10 cellular contexts compared by ENCODE assay signal in the genomic region with DNA sequence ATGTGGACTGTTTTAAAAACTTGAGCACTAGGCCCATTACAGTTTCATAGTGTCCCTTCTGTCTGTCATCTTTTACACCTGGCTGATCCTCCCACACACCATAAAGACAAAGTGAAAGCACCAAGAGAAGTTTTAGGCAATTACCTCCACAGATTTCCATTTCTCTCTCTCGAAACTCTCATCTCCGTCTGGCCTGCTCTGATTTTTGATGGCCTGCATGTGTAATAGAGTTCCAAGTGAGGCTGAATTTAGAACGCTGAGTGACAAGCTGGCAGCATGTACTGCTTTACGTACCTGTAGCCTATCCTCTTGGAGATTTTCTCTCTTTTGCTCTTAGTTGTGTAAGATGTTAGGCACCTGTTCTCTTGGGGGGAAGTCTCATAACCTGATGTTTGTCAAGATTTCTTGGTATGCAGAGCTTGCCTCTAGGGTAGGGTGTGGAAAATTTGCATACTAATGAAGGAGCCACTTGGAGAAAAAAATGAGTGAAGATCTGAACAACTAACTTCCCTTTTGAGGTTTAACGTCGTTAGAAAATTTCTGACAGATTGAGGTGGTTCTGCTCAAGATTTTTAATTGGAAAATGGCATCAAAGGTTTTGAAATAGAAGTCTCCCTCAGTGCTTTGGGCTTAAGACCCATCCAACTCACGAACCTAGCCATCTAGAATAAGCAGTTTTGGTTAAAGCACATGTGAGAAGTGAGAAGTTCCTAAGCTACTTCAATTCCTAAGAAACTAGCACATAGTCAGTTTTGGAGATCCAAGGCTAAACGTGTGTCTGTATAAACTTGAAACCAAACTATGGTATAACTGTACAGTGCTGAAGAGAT. TPM values are rescaled to one million over a fixed set of nuclear protein-coding genes. Genes with fewer than 3 reads are reported as not detected.
DNase-seq lines count a peak whose midpoint lies in the region; ATAC-seq and TF ChIP-seq lines count a peak whose summit lies in the region.
"Had no signal": no experiment of that assay in that cellular context is flagged by ENCODE, and none has a peak within 500 bp of the region (broad histone marks: within the 10 kb centered on the region; RNA-seq: fewer than 3 reads in every experiment).

No MANE protein-coding gene starts in this region.

- H3K27ac Mint-ChIP-seq in T-cell: peak overlapping the region; percentile 10 to 91

- H3K27me3 Mint-ChIP-seq in T-cell: no peaks in the 10 kb centered on the region

- peaks cover 4 to 14% (median 4%) of the 10 kb centered on the region in 3 donors for H3K9me3 Mint-ChIP-seq in T-cell

- CTCF ChIA-PET in T-cell (lab: Charles Lee): no interaction called here

- H3K9me3 ChIP-seq in DND-41 (ENCODE audit: insufficient read depth, low read length, severe bottlenecking): no peaks in the 10 kb centered on the region

- no peak overlapping the region for H3K9ac ChIP-seq in DND-41 (ENCODE audit: low read depth, low read length)

- peak; percentile 39 for ATAC-seq in DND-41 (ENCODE audit: insufficient read depth, low read depth)
- ATAC-seq in GM19328 (IDR thresholded peaks at IDR 0.05; ENCODE audit: unreplicated experiment): peak; percentile 75
- peak; percentile 75 for ATAC-seq in HG03066 (IDR thresholded peaks at IDR 0.05; ENCODE audit: low read depth, unreplicated experiment)
- ATAC-seq in T-cell (replicated peaks in 1 of 4): peak in 2 of 4 experiments; percentile 54 to 81
- ATAC-seq in left colon: no peak

- H3K36me3 ChIP-seq in DND-41 (ENCODE audit: insufficient read depth, low read length): no peaks in the 10 kb centered on the region

- no peaks in the 10 kb centered on the region for H3K36me3 Mint-ChIP-seq in T-cell

- intact Hi-C loops in left colon (cut with DNase I, micrococcal nuclease): no loop called here

- no peaks in the 10 kb centered on the region for H3K27me3 ChIP-seq in DND-41 (ENCODE audit: insufficient read depth, low read length, poor library complexity)

- H4K20me1 ChIP-seq in DND-41 (ENCODE audit: insufficient read depth, low read length): no peaks in the 10 kb centered on the region

- no peak for TF ChIP-seq CTCF in DND-41 (IDR thresholded peaks at IDR 0.05; ENCODE audit: borderline replicate concordance, extremely low read depth, low read length, poor library complexity, severe bottlenecking)

- no peak overlapping the region for H3K27ac ChIP-seq in DND-41 (ENCODE audit: low read length)

- DNase-seq in DND-41 (no peak), T-cell (no peak), left colon (no peak), dedifferentiated amniotic fluid mesenchymal stem cell (ENCODE audit: extremely low spot score) (no peak), GOT3 (lab: John Stamatoyannopoulos, UW) (no peak), NCI-H1417 treated with DMSO at 0.1 percent for 48 hours (lab: John Stamatoyannopoulos, UW) (no peak)
- DNase-seq: islet precursor cell, NCI-H446 treated with DMSO at 0.1 percent for 48 hours had no signal

- peaks cover 10 to 18% (median 15%) of the 10 kb centered on the region in 3 donors for H3K4me1 Mint-ChIP-seq in T-cell

- no peak overlapping the region for H3K4me2 ChIP-seq in DND-41 (ENCODE audit: insufficient read depth, low read length)

- POLR2A ChIA-PET in T-cell (lab: Charles Lee): interaction anchor here (0.5 to 0.6 kb wide), 2 partner anchors 362 to 485 kb away, joined by 3 read pairs; no protein-coding TSS in a partner anchor

- no peak overlapping the region for H3K4me3 ChIP-seq in DND-41 (ENCODE audit: low read depth in 1 of 2, low read length in 2 of 2)

- peak overlapping the region; percentile 42 to 55 (median 51) for H3K4me3 Mint-ChIP-seq in T-cell

- no peak overlapping the region for H2AFZ ChIP-seq in DND-41 (ENCODE audit: low read depth, low read length)

- no peaks in the 10 kb centered on the region for H3K4me1 ChIP-seq in DND-41 (ENCODE audit: insufficient read depth, low read length)

- no peaks in the 10 kb centered on the region for H3K79me2 ChIP-seq in DND-41 (ENCODE audit: insufficient read depth, low read length)

RNA-seq across cellular contexts. Expression of a gene that starts 57.6 kb away (rescaled TPM):
- total RNA-seq in T-cell (10 to 100 TPM; 37.6 to 43.8 (median 39.7) TPM), left colon (10 to 100 TPM; 32.7 to 36.2 TPM)
